In the genomic region with DNA sequence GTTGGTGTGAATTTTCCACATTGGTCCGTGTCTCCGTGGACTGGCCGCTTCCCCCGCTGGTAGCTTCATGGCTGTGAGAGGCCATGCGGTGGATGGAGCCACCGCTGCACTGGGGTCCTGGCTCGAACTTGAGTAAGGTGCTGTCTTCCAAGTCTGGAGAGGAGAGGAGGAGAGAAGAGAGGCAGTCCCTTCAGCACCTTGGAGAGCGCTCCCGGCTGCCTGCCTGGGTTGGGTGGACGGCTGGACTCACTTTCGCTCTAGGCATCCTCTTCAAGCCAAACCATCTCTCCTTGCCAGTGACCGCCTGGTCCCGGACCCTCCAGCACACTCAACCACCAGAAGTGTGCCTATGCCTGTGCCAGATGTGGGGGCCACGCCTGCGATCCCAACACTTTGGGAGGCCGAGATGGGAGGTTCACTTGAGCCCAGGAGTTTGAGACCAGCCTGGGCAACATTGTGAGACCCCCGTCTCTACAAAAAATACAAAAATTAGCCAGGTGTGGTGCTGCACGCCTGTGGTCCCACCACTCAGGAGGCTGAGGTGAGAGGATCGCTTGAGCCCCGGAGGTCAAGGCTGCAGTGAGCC, we compare ENCODE assay signal across 1 cellular context.
TF ChIP-seq lines count a peak whose summit lies in the region.

No MANE protein-coding gene starts in this region.

TF ChIP-seq in SK-N-SH, 30 proteins besides CTCF, POLR2A, EP300 and RAD21 (continued from another document):
- TF ChIP-seq NRF1 (IDR thresholded peaks at IDR 0.05; ENCODE audit: low read depth, low read length) (no peak), NFIC (IDR thresholded peaks at IDR 0.05; ENCODE audit: borderline replicate concordance) (no peak), SIN3A (IDR thresholded peaks at IDR 0.05; ENCODE audit: borderline replicate concordance, low read depth, low read length) (no peak)
- TF ChIP-seq, protein P1, sequence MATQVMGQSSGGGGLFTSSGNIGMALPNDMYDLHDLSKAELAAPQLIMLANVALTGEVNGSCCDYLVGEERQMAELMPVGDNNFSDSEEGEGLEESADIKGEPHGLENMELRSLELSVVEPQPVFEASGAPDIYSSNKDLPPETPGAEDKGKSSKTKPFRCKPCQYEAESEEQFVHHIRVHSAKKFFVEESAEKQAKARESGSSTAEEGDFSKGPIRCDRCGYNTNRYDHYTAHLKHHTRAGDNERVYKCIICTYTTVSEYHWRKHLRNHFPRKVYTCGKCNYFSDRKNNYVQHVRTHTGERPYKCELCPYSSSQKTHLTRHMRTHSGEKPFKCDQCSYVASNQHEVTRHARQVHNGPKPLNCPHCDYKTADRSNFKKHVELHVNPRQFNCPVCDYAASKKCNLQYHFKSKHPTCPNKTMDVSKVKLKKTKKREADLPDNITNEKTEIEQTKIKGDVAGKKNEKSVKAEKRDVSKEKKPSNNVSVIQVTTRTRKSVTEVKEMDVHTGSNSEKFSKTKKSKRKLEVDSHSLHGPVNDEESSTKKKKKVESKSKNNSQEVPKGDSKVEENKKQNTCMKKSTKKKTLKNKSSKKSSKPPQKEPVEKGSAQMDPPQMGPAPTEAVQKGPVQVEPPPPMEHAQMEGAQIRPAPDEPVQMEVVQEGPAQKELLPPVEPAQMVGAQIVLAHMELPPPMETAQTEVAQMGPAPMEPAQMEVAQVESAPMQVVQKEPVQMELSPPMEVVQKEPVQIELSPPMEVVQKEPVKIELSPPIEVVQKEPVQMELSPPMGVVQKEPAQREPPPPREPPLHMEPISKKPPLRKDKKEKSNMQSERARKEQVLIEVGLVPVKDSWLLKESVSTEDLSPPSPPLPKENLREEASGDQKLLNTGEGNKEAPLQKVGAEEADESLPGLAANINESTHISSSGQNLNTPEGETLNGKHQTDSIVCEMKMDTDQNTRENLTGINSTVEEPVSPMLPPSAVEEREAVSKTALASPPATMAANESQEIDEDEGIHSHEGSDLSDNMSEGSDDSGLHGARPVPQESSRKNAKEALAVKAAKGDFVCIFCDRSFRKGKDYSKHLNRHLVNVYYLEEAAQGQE (IDR thresholded peaks at IDR 0.05; ENCODE audit: low read depth, low read length), result peak; percentile 98
